Comparison of ENCODE assay signal across 8 cellular contexts in genomic region chr2:98412751-98413445, GRCh38. TPM values are rescaled to one million over a fixed set of nuclear protein-coding genes. Genes with fewer than 3 reads are reported as not detected.
DNase-seq lines count a peak whose midpoint lies in the region; ATAC-seq, FAIRE-seq and TF ChIP-seq lines count a peak whose summit lies in the region.

No MANE protein-coding gene starts in this region.

- H2AFZ ChIP-seq in neural cell (ENCODE audit: low read depth, low read length): no peak overlapping the region

- TF ChIP-seq POLR2A in GM12892 (IDR thresholded peaks at IDR 0.05; ENCODE audit: low read depth, low read length) (no peak), erythroblast (IDR thresholded peaks at IDR 0.05; ENCODE audit: low read length) (no peak), transverse colon (IDR thresholded peaks at IDR 0.05) (no peak)

- no peak for DNase-seq in GM12892 (ENCODE audit: insufficient read length)
- peak; percentile 60 for DNase-seq in NOMO-1 treated with DMSO at 0.1 percent for 48 hours (lab: John Stamatoyannopoulos, UW; ENCODE audit: unreplicated experiment)
- peak; percentile 74 for DNase-seq in activated CD8-positive, alpha-beta memory T cell treated with anti-CD3 and anti-CD28 coated beads for 24 hours
- peak; percentile 78 to 86 for DNase-seq in erythroblast (lab: John Stamatoyannopoulos, UW)
- peak; percentile 48 for DNase-seq in transverse colon

- no peaks in the 10 kb centered on the region for H3F3A ChIP-seq in neural cell (ENCODE audit: insufficient read depth, low read length, poor library complexity, severe bottlenecking)

- no peaks in the 10 kb centered on the region for H3K79me2 ChIP-seq in neural cell (replicated peaks; ENCODE audit: insufficient read depth, low read length)

- H3K27ac ChIP-seq in 22Rv1 (no peak overlapping the region), neural cell (ENCODE audit: low read length) (no peak overlapping the region), transverse colon (no peak overlapping the region)

- no peak overlapping the region for H3K9ac ChIP-seq in neural cell (ENCODE audit: low read length)

- H3K9me3 ChIP-seq in neural cell (ENCODE audit: low read length) (no peaks in the 10 kb centered on the region), transverse colon (no peaks in the 10 kb centered on the region)

- in situ Hi-C loops in transverse colon (cut with MboI; ENCODE audit: low pct_ligation_motif_present in 1 of 4, low pct_unique_long_range_greater_than_20kb in 1 of 4, low sequenced_read_pairs in 3 of 4): loop anchor here (10.0 to 25.0 kb wide), 8 partner anchors 99 to 649 kb away; partner anchors contain the start of genes COA5 (in 1 of the 4) and UNC50 (in 1 of the 4)

- TF ChIP-seq CTCF in 22Rv1 (IDR thresholded peaks at IDR 0.05) (peak; percentile 83), neural cell (IDR thresholded peaks at IDR 0.05; ENCODE audit: poor library complexity, severe bottlenecking) (peak; percentile 66), transverse colon (IDR thresholded peaks at IDR 0.05) (peak; percentile 75 to 80 (median 76))

- H3K4me2 ChIP-seq in neural cell (ENCODE audit: low read length): no peak overlapping the region

- peak; percentile 54 for ATAC-seq in HG03565 (IDR thresholded peaks at IDR 0.05; ENCODE audit: unreplicated experiment)

- intact Hi-C loops in transverse colon (cut with DNase I; ENCODE audit: low total_unique reads): no loop called here

- H3K36me3 ChIP-seq in neural cell (ENCODE audit: insufficient read depth, low read length): no peaks in the 10 kb centered on the region
- H3K36me3 ChIP-seq in transverse colon: no peaks in the 10 kb centered on the region

- TF ChIP-seq RAD21 in neural cell (conservative IDR thresholded peaks at IDR 0.05): peak; percentile 63

- WGBS in transverse colon (ENCODE audit: low coverage in 1 of 2), 2 donors: 14 to 26% methylated on average over 3 to 5 of the region's 5 CpGs

- no peaks in the 10 kb centered on the region for H3K9me2 ChIP-seq in neural cell (ENCODE audit: insufficient read depth, low read length)

- FAIRE-seq in GM12892 (lab: Jason Lieb, UNC): peak; percentile 93

- no peaks in the 10 kb centered on the region for H4K20me1 ChIP-seq in neural cell (ENCODE audit: insufficient read depth)

- no peaks in the 10 kb centered on the region for H3K4me1 ChIP-seq in transverse colon

- H3K27me3 ChIP-seq in neural cell (ENCODE audit: insufficient read depth, low read depth, low read length) (no peaks in the 10 kb centered on the region), transverse colon (no peaks in the 10 kb centered on the region)

- no peak for TF ChIP-seq EP300 in neural cell (conservative IDR thresholded peaks at IDR 0.05; ENCODE audit: poor library complexity, severe bottlenecking)
- no peak for TF ChIP-seq EP300 in transverse colon (IDR thresholded peaks at IDR 0.05; ENCODE audit: low read depth)

- no peak overlapping the region for H3K4me3 ChIP-seq in neural cell (ENCODE audit: low read length)
- no peak overlapping the region for H3K4me3 ChIP-seq in transverse colon

TF ChIP-seq in neural cell, 6 proteins besides CTCF, POLR2A, EP300 and RAD21:
- no peak for TF ChIP-seq REST (IDR thresholded peaks at IDR 0.05; ENCODE audit: borderline replicate concordance)
- no peak for TF ChIP-seq TAF1 (IDR thresholded peaks at IDR 0.05; ENCODE audit: low read depth)
- no peak for TF ChIP-seq MXI1 (conservative IDR thresholded peaks at IDR 0.05; ENCODE audit: poor library complexity, severe bottlenecking)
- no peak for TF ChIP-seq EZH2 (IDR thresholded peaks at IDR 0.05; ENCODE audit: borderline replicate concordance, insufficient read depth, low read length, poor library complexity, severe bottlenecking)
- peak; percentile 67 for TF ChIP-seq SMC3 (conservative IDR thresholded peaks at IDR 0.05; ENCODE audit: poor library complexity)
TF ChIP-seq in neural cell: peak in this region for 1.

RNA-seq across cellular contexts. Expression of gene INPP4A, which starts 31.8 kb away (rescaled TPM):
- polyA plus RNA-seq in GM12892 (2012; ENCODE audit: missing spikeins): 22.2 TPM
- polyA plus RNA-seq in neural cell: 51.4 and 52.9 TPM in 2 replicates
- polyA minus RNA-seq in neural cell: 107 TPM in 2 replicates
- total RNA-seq in transverse colon: 10 to 100 TPM; 22.8 to 35.8 (median 25.4) TPM
